In genomic region chr3:7657214-7658112, GRCh38 we compare ENCODE assay signal across 18 cellular contexts.
"Had no signal": no experiment of that assay in that cellular context is flagged by ENCODE, and none has a peak within 500 bp of the region (broad histone marks: within the 10 kb centered on the region; RNA-seq: fewer than 3 reads in every experiment).

No MANE protein-coding gene starts in this region.

- DNase-seq: activated CD4-positive, alpha-beta T cell treated with anti-CD3 and anti-CD28 coated beads, Interleukin-2, amount 10 ng/mL, durations not matched to agents 24 days and 14 days; activated CD8-positive, alpha-beta memory T cell treated with anti-CD3 and anti-CD28 coated beads for 24 hours; activated naive CD4-positive, alpha-beta T cell treated with anti-CD3 and anti-CD28 coated beads, Interleukin-2, amount 50 U/mL, for 16 hours; amniotic stem cell; brain microvascular endothelial cell; effector CD4-positive, alpha-beta T cell; spleen; stimulated activated CD4-positive, alpha-beta T cell treated with anti-CD3 and anti-CD28 coated beads, Interleukin-2, amount 100 ng/mL, for 24 hours; stimulated activated naive CD4-positive, alpha-beta T cell; substantia nigra; T-helper 17 cell had no signal

- H3K27me3 Mint-ChIP-seq: activated CD4-positive, alpha-beta T cell treated with anti-CD3 and anti-CD28 coated beads, Interleukin-2, amount 10 ng/mL, durations not matched to agents 24 days and 14 days had no signal

- H3K36me3 Mint-ChIP-seq: mesothelial cell of epicardium had no signal

- H3K4me3 ChIP-seq: coronary artery, neural progenitor cell, SK-N-MC, spleen had no signal

- ATAC-seq: T-helper 17 cell, WTC11 had no signal

- H3K4me1 ChIP-seq: neural progenitor cell, parathyroid adenoma, spleen had no signal

- H3K27me3 ChIP-seq: brain microvascular endothelial cell, neural progenitor cell, spleen had no signal

- H3K27ac ChIP-seq: brain microvascular endothelial cell, neural progenitor cell, parathyroid adenoma, SK-N-MC, spleen had no signal

- H3K27ac Mint-ChIP-seq: activated CD4-positive, alpha-beta T cell treated with anti-CD3 and anti-CD28 coated beads, Interleukin-2, amount 10 ng/mL, durations not matched to agents 24 days and 14 days; activated T-helper 2 cell treated with anti-CD3 and anti-CD28 coated beads, Interferon-gamma antibody, Interleukin-2, Interleukin-4, amounts not matched to agents 10 μg/mL and 5 μg/mL and 100 μg/mL, durations not matched to agents 14 hours and 24 hours and 36 hours; mesothelial cell of epicardium; neural progenitor cell; T-helper 17 cell; WTC11 had no signal

- H3K9me3 Mint-ChIP-seq: activated CD4-positive, alpha-beta T cell treated with anti-CD3 and anti-CD28 coated beads, Interleukin-2, amount 10 ng/mL, durations not matched to agents 24 days and 14 days; mesothelial cell of epicardium had no signal

- H3K9ac ChIP-seq: neural progenitor cell, parathyroid adenoma had no signal

- H3K36me3 ChIP-seq: brain microvascular endothelial cell, neural progenitor cell, spleen had no signal

- H3K4me1 Mint-ChIP-seq: activated CD4-positive, alpha-beta T cell treated with anti-CD3 and anti-CD28 coated beads, Interleukin-2, amount 10 ng/mL, durations not matched to agents 24 days and 14 days; mesothelial cell of epicardium; T-helper 17 cell had no signal

- H3K4me3 Mint-ChIP-seq: activated CD4-positive, alpha-beta T cell treated with anti-CD3 and anti-CD28 coated beads, Interleukin-2, amount 10 ng/mL, durations not matched to agents 24 days and 14 days; mesothelial cell of epicardium; neural progenitor cell; T-helper 17 cell; WTC11 had no signal
